In the genomic region with DNA sequence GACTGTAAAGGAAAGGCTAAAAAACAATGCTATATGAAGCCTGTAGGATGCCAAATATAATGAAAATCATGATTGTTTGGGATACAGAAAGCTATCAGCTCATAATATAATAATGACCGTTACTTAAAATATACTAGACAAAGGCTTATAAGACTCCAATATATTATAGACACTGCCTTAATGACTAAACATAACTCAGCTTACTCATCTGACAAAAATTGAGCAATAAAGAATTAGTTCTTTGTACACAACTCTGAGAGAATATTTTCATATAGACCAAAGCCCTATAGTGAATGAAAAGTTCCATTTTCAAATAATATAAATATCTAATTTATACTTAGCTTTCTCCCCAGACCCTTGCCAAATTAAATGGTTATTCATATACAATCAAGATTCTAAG, we compare ENCODE assay signal across 20 cellular contexts.
A peak's percentile ranks its signal among the peaks of the same experiment; 100 is the strongest.
DNase-seq lines count a peak whose midpoint lies in the region; ATAC-seq, FAIRE-seq and TF ChIP-seq lines count a peak whose summit lies in the region.
"Had no signal": no experiment of that assay in that cellular context is flagged by ENCODE, and none has a peak within 500 bp of the region (broad histone marks: within the 10 kb centered on the region; RNA-seq: fewer than 3 reads in every experiment).

No MANE protein-coding gene starts in this region.

- ATAC-seq in lower lobe of right lung, result no peak
- no peak for ATAC-seq in activated CD8-positive, alpha-beta memory T cell treated with anti-CD3 and anti-CD28 coated beads, Interleukin-2, amount 10 ng/mL, durations not matched to agents 7 days and 5 days

- H3K27me3 ChIP-seq in bronchial epithelial cell (ENCODE audit: control insufficient read depth, insufficient read depth, low read length) (no peaks in the 10 kb centered on the region), lower lobe of right lung (ENCODE audit: low read depth) (no peaks in the 10 kb centered on the region)
- H3K27me3 ChIP-seq: SJSA1 had no signal

- no peak overlapping the region for H3K27ac ChIP-seq in lower lobe of right lung
- H3K27ac ChIP-seq: RWPE1, SJSA1 had no signal

- TF ChIP-seq CTCF in AG10803 (conservative IDR thresholded peaks at IDR 0.05; ENCODE audit: low read length) (no peak), HFFc6 (IDR thresholded peaks at IDR 0.05) (no peak), bronchial epithelial cell (IDR thresholded peaks at IDR 0.05; ENCODE audit: insufficient read depth, low read length, severe bottlenecking) (no peak), lower lobe of right lung (IDR thresholded peaks at IDR 0.05) (no peak)

- intact Hi-C loops in lower lobe of right lung (cut with DNase I), result no loop called here

- H3K36me3 ChIP-seq in bronchial epithelial cell (ENCODE audit: control insufficient read depth, insufficient read depth, low read length) (no peaks in the 10 kb centered on the region), lower lobe of right lung (no peaks in the 10 kb centered on the region)

- no peak overlapping the region for H3K4me3 Mint-ChIP-seq in HFFc6
- H3K4me3 Mint-ChIP-seq in activated CD8-positive, alpha-beta memory T cell treated with anti-CD3 and anti-CD28 coated beads, Interleukin-2, amount 10 ng/mL, durations not matched to agents 7 days and 5 days, result no peak overlapping the region
- H3K4me3 Mint-ChIP-seq: B cell; CD4-positive, alpha-beta T cell had no signal

- H3K36me3 Mint-ChIP-seq in HFFc6 (ENCODE audit: low read depth), result peaks cover 11% of the 10 kb centered on the region
- H3K36me3 Mint-ChIP-seq in activated CD8-positive, alpha-beta memory T cell treated with anti-CD3 and anti-CD28 coated beads, Interleukin-2, amount 10 ng/mL, durations not matched to agents 7 days and 5 days, result peaks cover 7% of the 10 kb centered on the region

- DNase-seq in AG10803 (ENCODE audit: low read depth), result peak; percentile 9
- peak; percentile 7 for DNase-seq in HFFc6
- DNase-seq in bronchial epithelial cell (ENCODE audit: low read depth), result peak; percentile 68
- peak; percentile 45 for DNase-seq in iris pigment epithelial cell (ENCODE audit: low read depth)
- DNase-seq in lower lobe of right lung, result no peak
- no peak for DNase-seq in hippocampal formation (lab: John Stamatoyannopoulos, UW)
- DNase-seq in activated CD8-positive, alpha-beta memory T cell treated with anti-CD3 and anti-CD28 coated beads, Interleukin-2, amount 10 ng/mL, durations not matched to agents 7 days and 5 days, result no peak
- DNase-seq: ACHN; CD4-positive, alpha-beta T cell; DND-41; Kasumi-1; NCI-H146; NCI-H2107; NCI-H69; NK-92 treated with Interleukin-12 subunit alpha and Interleukin-12 subunit beta, amount 100 ng/mL, for 24 hours; OCI-M1 had no signal

- no peaks in the 10 kb centered on the region for H3K9me3 ChIP-seq in lower lobe of right lung
- H3K9me3 ChIP-seq: SJSA1 had no signal

- H3K27me3 Mint-ChIP-seq in HFFc6 (ENCODE audit: insufficient read depth), result peaks cover 3% of the 10 kb centered on the region; the same call in 1 of the 2 replicates
- H3K27me3 Mint-ChIP-seq in activated CD8-positive, alpha-beta memory T cell treated with anti-CD3 and anti-CD28 coated beads, Interleukin-2, amount 10 ng/mL, durations not matched to agents 7 days and 5 days, result no peaks in the 10 kb centered on the region
- H3K27me3 Mint-ChIP-seq: B cell; CD4-positive, alpha-beta T cell had no signal

- H3K4me1 ChIP-seq in lower lobe of right lung, result no peaks in the 10 kb centered on the region

- CTCF ChIA-PET in activated CD8-positive, alpha-beta memory T cell treated with anti-CD3 and anti-CD28 coated beads, Interleukin-2, amount 10 ng/mL, durations not matched to agents 7 days and 5 days (lab: Charles Lee), result no interaction called here

- H3K27ac Mint-ChIP-seq in HFFc6, result no peak overlapping the region
- no peak overlapping the region for H3K27ac Mint-ChIP-seq in activated CD8-positive, alpha-beta memory T cell treated with anti-CD3 and anti-CD28 coated beads, Interleukin-2, amount 10 ng/mL, durations not matched to agents 7 days and 5 days
- H3K27ac Mint-ChIP-seq: B cell; CD4-positive, alpha-beta T cell had no signal

- peaks cover 34% of the 10 kb centered on the region for H3K4me1 Mint-ChIP-seq in HFFc6 (ENCODE audit: low read depth)
- H3K4me1 Mint-ChIP-seq in activated CD8-positive, alpha-beta memory T cell treated with anti-CD3 and anti-CD28 coated beads, Interleukin-2, amount 10 ng/mL, durations not matched to agents 7 days and 5 days, result no peaks in the 10 kb centered on the region
- H3K4me1 Mint-ChIP-seq: B cell had no signal

- H3K9me3 Mint-ChIP-seq in HFFc6, result no peaks in the 10 kb centered on the region
- no peaks in the 10 kb centered on the region for H3K9me3 Mint-ChIP-seq in activated CD8-positive, alpha-beta memory T cell treated with anti-CD3 and anti-CD28 coated beads, Interleukin-2, amount 10 ng/mL, durations not matched to agents 7 days and 5 days (ENCODE audit: low read depth)
- H3K9me3 Mint-ChIP-seq: CD4-positive, alpha-beta T cell had no signal

- FAIRE-seq in bronchial epithelial cell (lab: Jason Lieb, UNC), result no peak
- FAIRE-seq: H1 had no signal

- H3K4me3 ChIP-seq in AG10803 (ENCODE audit: low read length) (no peak overlapping the region), bronchial epithelial cell (ENCODE audit: low read depth, low read length) (no peak overlapping the region), lower lobe of right lung (no peak overlapping the region)
- H3K4me3 ChIP-seq: SJSA1 had no signal

Comparison
In these comparisons a context has a peak if more than half of its experiments do, and no peak if none do; other contexts are left out.
1. DNase-seq: peak in AG10803 (single experiment), HFFc6 (single experiment), bronchial epithelial cell (single experiment) and iris pigment epithelial cell (single experiment); none in lower lobe of right lung (single experiment), hippocampal formation (0 of 2) and activated CD8-positive, alpha-beta memory T cell treated with anti-CD3 and anti-CD28 coated beads, Interleukin-2, amount 10 ng/mL, durations not matched to agents 7 days and 5 days (single experiment).